ENCODE assay signal across 8 cellular contexts in genomic region chr1:83508485-83509151, GRCh38.
DNase-seq lines count a peak whose midpoint lies in the region; ATAC-seq and TF ChIP-seq lines count a peak whose summit lies in the region.

No MANE protein-coding gene starts in this region.

- ATAC-seq in HG02870 (IDR thresholded peaks at IDR 0.05; ENCODE audit: unreplicated experiment): peak; percentile 98
- peak; percentile 95 to 99 (median 96) for ATAC-seq in T-cell (replicated peaks in 1 of 4)

- H3K4me3 ChIP-seq in spleen (no peak overlapping the region), neural progenitor cell (no peak overlapping the region)

- intact Hi-C loops in spleen (cut with DNase I; ENCODE audit: low total_unique reads): no loop called here

- no peak overlapping the region for H3K9ac ChIP-seq in neural progenitor cell

- H3K27ac ChIP-seq in spleen: peak overlapping the region in 5 of 8 donors; percentile 3 to 28 (median 24)
- no peak overlapping the region for H3K27ac ChIP-seq in neural progenitor cell

- H3K9me3 Mint-ChIP-seq in T-cell: peaks cover 4 to 19% (median 10%) of the 10 kb centered on the region in 3 donors
- H3K9me3 Mint-ChIP-seq in neural progenitor cell: no peaks in the 10 kb centered on the region

- no peak overlapping the region for H2AFZ ChIP-seq in neural progenitor cell (replicated peaks)

- no peaks in the 10 kb centered on the region for H3K36me3 ChIP-seq in spleen
- no peaks in the 10 kb centered on the region for H3K36me3 ChIP-seq in neural progenitor cell

- peaks cover 0 to 12% (median 0%) of the 10 kb centered on the region in 6 donors for H3K4me1 ChIP-seq in spleen
- H3K4me1 ChIP-seq in neural progenitor cell: peaks cover 3% of the 10 kb centered on the region

- no peak overlapping the region for H3K4me2 ChIP-seq in neural progenitor cell

- WGBS in spleen, 5 donors: 10 to 18% (median 11%) methylated on average over 3 of the region's 3 CpGs

- CTCF ChIA-PET in T-cell (lab: Charles Lee): interaction anchor here (0.6 to 0.8 kb wide), 2 partner anchors 12 to 184 kb away, joined by 4 to 5 read pairs; no protein-coding TSS in a partner anchor

- H3K27ac Mint-ChIP-seq in T-cell (peak overlapping the region; percentile 95 to 99), neural progenitor cell (no peak overlapping the region)

- peak; percentile 61 for DNase-seq in activated CD8-positive, alpha-beta memory T cell treated with anti-CD3 and anti-CD28 coated beads for 24 hours
- DNase-seq in activated CD8-positive, alpha-beta memory T cell treated with anti-CD3 and anti-CD28 coated beads, Interleukin-2, amount 50 U/mL, for 4 hours: no peak
- DNase-seq in T-cell: peak in 32 of 34 experiments; percentile 1 to 68 (median 26)
- peak; percentile 99 for DNase-seq in fibroblast of gingiva (ENCODE audit: low read depth)
- no peak for DNase-seq in spleen
- no peak for DNase-seq in DMS53 (lab: John Stamatoyannopoulos, UW)
- DNase-seq in neural progenitor cell (ENCODE audit: low spot score): no peak

- H3K9me3 ChIP-seq in spleen (no peaks in the 10 kb centered on the region), neural progenitor cell (ENCODE audit: low read depth) (no peaks in the 10 kb centered on the region)

- peak overlapping the region; percentile 57 to 76 (median 62) for H3K4me3 Mint-ChIP-seq in T-cell
- H3K4me3 Mint-ChIP-seq in neural progenitor cell: no peak overlapping the region

- H3K36me3 Mint-ChIP-seq in T-cell: no peaks in the 10 kb centered on the region
- no peaks in the 10 kb centered on the region for H3K36me3 Mint-ChIP-seq in neural progenitor cell

- no peaks in the 10 kb centered on the region for H3K27me3 Mint-ChIP-seq in T-cell
- peaks cover under 1% of the 10 kb centered on the region for H3K27me3 Mint-ChIP-seq in neural progenitor cell (ENCODE audit: insufficient read depth, low read depth)

- no peaks in the 10 kb centered on the region for H3K79me2 ChIP-seq in neural progenitor cell (ENCODE audit: low read depth)

- POLR2A ChIA-PET in T-cell (lab: Charles Lee): interaction anchor here (0.6 kb wide), 2 partner anchors 42 to 57 kb away, joined by 3 to 4 read pairs; no protein-coding TSS in a partner anchor

- H3F3A ChIP-seq in neural progenitor cell (ENCODE audit: low read depth): no peaks in the 10 kb centered on the region

- H3K4me1 Mint-ChIP-seq in T-cell (peaks cover 37 to 64% (median 46%) of the 10 kb centered on the region in 3 donors), neural progenitor cell (peaks cover 9% of the 10 kb centered on the region)

- no peaks in the 10 kb centered on the region for H3K27me3 ChIP-seq in spleen (replicated peaks in 1 of 7)
- no peaks in the 10 kb centered on the region for H3K27me3 ChIP-seq in neural progenitor cell

- TF ChIP-seq CTCF in spleen (IDR thresholded peaks at IDR 0.05 in 8 of 11, conservative IDR thresholded peaks at IDR 0.05 in 3 of 11): no peak
- no peak for TF ChIP-seq CTCF in neural progenitor cell (IDR thresholded peaks at IDR 0.05)

- H4K20me1 ChIP-seq in neural progenitor cell (ENCODE audit: low read depth): no peaks in the 10 kb centered on the region

- no peak for TF ChIP-seq POLR2A in spleen (IDR thresholded peaks at IDR 0.05)

Comparison
In these comparisons a context has a peak if more than half of its experiments do, and no peak if none do; other contexts are left out.
1. DNase-seq: peak in activated CD8-positive, alpha-beta memory T cell treated with anti-CD3 and anti-CD28 coated beads for 24 hours (single experiment), T-cell (32 of 34) and fibroblast of gingiva (single experiment); none in activated CD8-positive, alpha-beta memory T cell treated with anti-CD3 and anti-CD28 coated beads, Interleukin-2, amount 50 U/mL, for 4 hours (single experiment), spleen (single experiment), DMS53 (single experiment) and neural progenitor cell (single experiment).